ENCODE assay signal across 28 cellular contexts in the genomic region with DNA sequence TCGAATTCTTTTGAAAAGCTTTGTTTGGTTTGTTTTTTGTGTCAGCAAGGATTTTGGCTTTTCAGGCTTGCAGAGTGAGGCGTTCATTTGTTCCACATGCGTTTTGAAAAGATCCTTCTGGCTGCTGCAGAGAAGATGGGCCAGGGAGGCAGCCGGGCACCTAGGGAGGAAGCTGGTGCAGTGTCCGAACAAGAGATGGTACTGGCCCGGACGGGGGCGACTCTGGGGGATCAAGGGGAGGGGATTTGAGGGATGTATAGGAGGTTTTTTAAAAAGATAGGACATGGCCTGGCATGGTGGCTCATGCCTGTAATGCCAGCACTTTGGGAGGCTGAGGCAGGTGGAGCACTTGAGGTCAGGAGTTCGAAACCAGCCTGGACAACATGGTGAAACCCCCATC.
"Had no signal": no experiment of that assay in that cellular context is flagged by ENCODE, and none has a peak within 500 bp of the region (broad histone marks: within the 10 kb centered on the region; RNA-seq: fewer than 3 reads in every experiment).

No MANE protein-coding gene starts in this region.

- H3K36me3 Mint-ChIP-seq: stimulated activated effector memory CD8-positive, alpha-beta T cell treated with anti-CD3 and anti-CD28 coated beads, Interleukin-12 subunit alpha, Interleukin-12 subunit beta, amount 100 ng/mL, for 72 hours; stimulated activated memory B cell treated with anti-CD40 and anti-IgM and Interleukin-4, amounts not matched to agents 10 μg/mL and 1 μg/mL and 100 μg/mL, for 72 hours; type B pancreatic cell had no signal

- H3K4me3 ChIP-seq: stomach, suprapubic skin, testis, thoracic aorta, thyroid gland, tibial artery, tibial nerve, transverse colon, upper lobe of left lung, upper lobe of right lung, uterus, vagina had no signal

- H3K9me3 ChIP-seq: stomach, suprapubic skin, testis, thoracic aorta, thyroid gland, tibial artery, tibial nerve, transverse colon, upper lobe of left lung, upper lobe of right lung, uterus, vagina had no signal

- DNase-seq: stimulated activated CD4-positive, alpha-beta T cell treated with anti-CD3 and anti-CD28 coated beads, Interleukin-2, amount 100 ng/mL, for 48 hours; stimulated activated CD4-positive, alpha-beta T cell treated with anti-CD3 and anti-CD28 coated beads, Interleukin-4, amount 100 ng/mL, for 1 hour; stimulated activated CD4-positive, alpha-beta T cell treated with anti-CD3 and anti-CD28 coated beads, Interleukin-4, amount 100 ng/mL, for 24 hours; stimulated activated CD4-positive, alpha-beta T cell treated with anti-CD3 and anti-CD28 coated beads, Interleukin-4, amount 100 ng/mL, for 4 hours; stimulated activated CD8-positive, alpha-beta memory T cell treated with anti-CD3 and anti-CD28 coated beads, Interleukin-4, amount 100 ng/mL, for 48 hours; stimulated activated naive B cell treated with anti-CD40 and anti-IgM and Interleukin-4, amounts not matched to agents 10 μg/mL and 1 μg/mL and 100 μg/mL, for 72 hours; stimulated activated naive CD4-positive, alpha-beta T cell; stimulated activated naive CD4-positive, alpha-beta T cell treated with Interleukin-2 at 50 U/mL for 16 hours; stimulated activated naive CD8-positive, alpha-beta T cell treated with anti-CD3 and anti-CD28 coated beads, Interleukin-15, amount 100 ng/mL, for 72 hours; stimulated activated naive CD8-positive, alpha-beta T cell treated with anti-CD3 and anti-CD28 coated beads, Interleukin-15, Interleukin-2, amounts not matched to agents 100 U/mL and 50 U/mL, for 24 hours; stomach; substantia nigra; testis; thyroid gland; tibial artery; transverse colon; trophoblast cell; upper lobe of left lung; upper lobe of right lung; uterus had no signal

- H3K27ac Mint-ChIP-seq: stimulated activated effector memory CD8-positive, alpha-beta T cell treated with anti-CD3 and anti-CD28 coated beads, Interleukin-12 subunit alpha, Interleukin-12 subunit beta, amount 100 ng/mL, for 72 hours; stimulated activated memory B cell treated with anti-CD40 and anti-IgM and Interleukin-4, amounts not matched to agents 10 μg/mL and 1 μg/mL and 100 μg/mL, for 72 hours; stimulated activated naive B cell treated with anti-CD40 and anti-IgM and Interleukin-4, amounts not matched to agents 10 μg/mL and 1 μg/mL and 100 μg/mL, for 72 hours; stimulated activated naive CD8-positive, alpha-beta T cell treated with anti-CD3 and anti-CD28 coated beads, Interleukin-15, Interleukin-2, amounts not matched to agents 100 ng/mL and 50 ng/mL, for 24 hours; type B pancreatic cell had no signal

- H3K27ac ChIP-seq: stomach, suprapubic skin, testis, thoracic aorta, thyroid gland, tibial artery, tibial nerve, transverse colon, upper lobe of left lung, upper lobe of right lung, uterus, vagina had no signal

- H3K4me1 ChIP-seq: stomach, suprapubic skin, testis, thyroid gland, tibial artery, tibial nerve, transverse colon, upper lobe of left lung, upper lobe of right lung, uterus, vagina had no signal

- H3K9me3 Mint-ChIP-seq: stimulated activated effector memory CD8-positive, alpha-beta T cell treated with anti-CD3 and anti-CD28 coated beads, Interleukin-12 subunit alpha, Interleukin-12 subunit beta, amount 100 ng/mL, for 72 hours; stimulated activated memory B cell treated with anti-CD40 and anti-IgM and Interleukin-4, amounts not matched to agents 10 μg/mL and 1 μg/mL and 100 μg/mL, for 72 hours; stimulated activated naive CD8-positive, alpha-beta T cell treated with anti-CD3 and anti-CD28 coated beads, Interleukin-15, amount 100 ng/mL, for 72 hours; stimulated activated naive CD8-positive, alpha-beta T cell treated with anti-CD3 and anti-CD28 coated beads, Interleukin-15, Interleukin-2, amounts not matched to agents 100 ng/mL and 50 ng/mL, for 24 hours; type B pancreatic cell had no signal

- H3K4me3 Mint-ChIP-seq: stimulated activated effector memory CD8-positive, alpha-beta T cell treated with anti-CD3 and anti-CD28 coated beads, Interleukin-12 subunit alpha, Interleukin-12 subunit beta, amount 100 ng/mL, for 72 hours; stimulated activated memory B cell treated with anti-CD40 and anti-IgM and Interleukin-4, amounts not matched to agents 10 μg/mL and 1 μg/mL and 100 μg/mL, for 72 hours; stimulated activated naive B cell treated with anti-CD40 and anti-IgM and Interleukin-4, amounts not matched to agents 10 μg/mL and 1 μg/mL and 100 μg/mL, for 72 hours; stimulated activated naive CD8-positive, alpha-beta T cell treated with anti-CD3 and anti-CD28 coated beads, Interleukin-15, amount 100 ng/mL, for 72 hours; stimulated activated naive CD8-positive, alpha-beta T cell treated with anti-CD3 and anti-CD28 coated beads, Interleukin-15, Interleukin-2, amounts not matched to agents 100 ng/mL and 50 ng/mL, for 24 hours; type B pancreatic cell had no signal

- H3K27me3 Mint-ChIP-seq: stimulated activated naive CD8-positive, alpha-beta T cell treated with anti-CD3 and anti-CD28 coated beads, Interleukin-15, amount 100 ng/mL, for 72 hours had no signal

- H3K4me1 Mint-ChIP-seq: stimulated activated effector memory CD8-positive, alpha-beta T cell treated with anti-CD3 and anti-CD28 coated beads, Interleukin-12 subunit alpha, Interleukin-12 subunit beta, amount 100 ng/mL, for 72 hours; stimulated activated memory B cell treated with anti-CD40 and anti-IgM and Interleukin-4, amounts not matched to agents 10 μg/mL and 1 μg/mL and 100 μg/mL, for 72 hours; stimulated activated naive B cell treated with anti-CD40 and anti-IgM and Interleukin-4, amounts not matched to agents 10 μg/mL and 1 μg/mL and 100 μg/mL, for 72 hours; stimulated activated naive CD8-positive, alpha-beta T cell treated with anti-CD3 and anti-CD28 coated beads, Interleukin-15, amount 100 ng/mL, for 72 hours had no signal

- H3K36me3 ChIP-seq: stomach, suprapubic skin, thoracic aorta, thyroid gland, tibial artery, tibial nerve, transverse colon, upper lobe of left lung, upper lobe of right lung, uterus, vagina had no signal

- H3K27me3 ChIP-seq: testis, thyroid gland, tibial nerve, upper lobe of left lung, upper lobe of right lung, uterus, vagina had no signal

- ATAC-seq: stimulated activated effector memory CD8-positive, alpha-beta T cell treated with anti-CD3 and anti-CD28 coated beads, Interleukin-12 subunit alpha, Interleukin-12 subunit beta, amount 100 ng/mL, for 72 hours; stimulated activated naive B cell treated with anti-CD40 and anti-IgM and Interleukin-4, amounts not matched to agents 10 μg/mL and 1 μg/mL and 100 μg/mL, for 72 hours; stimulated activated naive CD8-positive, alpha-beta T cell treated with anti-CD3 and anti-CD28 coated beads, Interleukin-15, amount 100 ng/mL, for 72 hours; stimulated activated naive CD8-positive, alpha-beta T cell treated with anti-CD3 and anti-CD28 coated beads, Interleukin-15, Interleukin-2, amounts not matched to agents 100 U/mL and 50 U/mL, for 24 hours; upper lobe of right lung had no signal
